ENCODE assay signal across 8 cellular contexts in the genomic region with DNA sequence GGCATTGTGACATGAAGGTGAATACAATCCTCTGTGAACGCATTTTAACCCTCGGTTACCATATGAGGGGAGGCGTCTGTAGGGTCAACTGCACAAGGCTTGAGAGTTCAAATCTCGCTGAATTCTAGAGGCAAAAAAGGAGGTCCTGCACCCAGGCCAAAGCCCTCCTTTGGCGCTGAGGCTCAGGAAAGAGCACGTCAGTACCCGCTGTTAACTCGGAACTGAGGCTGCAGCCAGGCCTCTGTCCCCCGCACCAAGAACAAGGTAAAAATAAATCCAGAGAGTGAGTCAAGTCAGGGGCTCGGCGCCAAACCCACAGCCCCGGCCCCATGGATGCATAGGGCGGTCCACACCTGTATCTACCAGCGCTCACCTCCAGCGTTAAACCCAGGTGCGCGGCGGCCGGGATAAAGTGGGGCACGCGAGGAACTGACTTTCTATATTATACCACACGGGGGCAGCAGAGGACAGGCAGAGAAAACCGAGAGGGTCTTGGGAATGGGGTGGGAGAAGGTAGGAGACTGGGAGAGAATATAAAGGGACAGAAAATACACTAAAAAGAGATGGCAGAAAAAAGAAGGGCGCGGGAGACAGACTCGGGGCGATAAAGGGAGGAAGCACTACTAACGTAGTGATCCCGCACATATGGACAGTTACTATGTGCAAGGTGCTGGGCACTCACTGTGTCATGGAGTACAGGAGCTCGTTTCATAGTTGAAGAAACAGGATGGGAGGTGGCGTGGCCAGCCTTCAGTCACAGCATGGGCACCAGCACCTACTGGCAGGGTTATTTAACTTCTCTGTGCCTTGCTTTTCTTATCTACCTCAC. TPM values are rescaled to one million over a fixed set of nuclear protein-coding genes. Genes with fewer than 3 reads are reported as not detected.
A peak's percentile ranks its signal among the peaks of the same experiment; 100 is the strongest.
DNase-seq lines count a peak whose midpoint lies in the region; ATAC-seq and TF ChIP-seq lines count a peak whose summit lies in the region.

No MANE protein-coding gene starts in this region.

- H3K9me3 Mint-ChIP-seq in activated CD4-positive, alpha-beta T cell treated with anti-CD3 and anti-CD28 coated beads for 36 hours (ENCODE audit: low read depth), result no peaks in the 10 kb centered on the region
- H3K9me3 Mint-ChIP-seq in effector memory CD8-positive, alpha-beta T cell, result no peaks in the 10 kb centered on the region

- H3K27ac Mint-ChIP-seq in activated CD4-positive, alpha-beta T cell treated with anti-CD3 and anti-CD28 coated beads for 36 hours, result no peak overlapping the region
- no peak overlapping the region for H3K27ac Mint-ChIP-seq in effector memory CD8-positive, alpha-beta T cell

- peaks cover 35% of the 10 kb centered on the region for H3K27me3 Mint-ChIP-seq in activated CD4-positive, alpha-beta T cell treated with anti-CD3 and anti-CD28 coated beads for 36 hours
- peaks cover 41 to 57% of the 10 kb centered on the region in 2 donors for H3K27me3 Mint-ChIP-seq in effector memory CD8-positive, alpha-beta T cell

- H3K27ac ChIP-seq in RWPE1, result no peak overlapping the region

- TF ChIP-seq CTCF in RWPE1 (conservative IDR thresholded peaks at IDR 0.05; ENCODE audit: low read depth), result peak; percentile 83
- peak in 1 of 3 donors; percentile 34 for TF ChIP-seq CTCF in lower leg skin (IDR thresholded peaks at IDR 0.05)

- CTCF ChIA-PET in activated CD4-positive, alpha-beta T cell treated with anti-CD3 and anti-CD28 coated beads for 36 hours (lab: Charles Lee), result interaction anchor here (0.6 to 1.3 kb wide), 4 partner anchors 8 to 981 kb away, joined by 3 to 4 read pairs (median 4); no protein-coding TSS in a partner anchor
- CTCF ChIA-PET in RWPE1 (lab: Yijun Ruan, JAX), result interaction anchor here (0.6 to 1.4 kb wide), 6 partner anchors 9 to 821 kb away, joined by 3 to 6 read pairs (median 3); no protein-coding TSS in a partner anchor

- H3K4me3 ChIP-seq in lower leg skin (ENCODE audit: low read depth, poor library complexity, severe bottlenecking), result no peak overlapping the region

- intact Hi-C loops in activated CD4-positive, alpha-beta T cell treated with anti-CD3 and anti-CD28 coated beads for 36 hours (cut with DNase I, micrococcal nuclease), result loop anchor here (1.0 to 5.0 kb wide), 6 partner anchors 237 to 824 kb away; no protein-coding TSS in a partner anchor
- intact Hi-C loops in lower leg skin (cut with DNase I; ENCODE audit: low total_unique reads), result loop anchor here (10.0 kb wide), 1 partner anchor 236 kb away; no protein-coding TSS in a partner anchor

- peaks cover 3% of the 10 kb centered on the region for H3K4me1 Mint-ChIP-seq in activated CD4-positive, alpha-beta T cell treated with anti-CD3 and anti-CD28 coated beads for 36 hours
- H3K4me1 Mint-ChIP-seq in effector memory CD8-positive, alpha-beta T cell (ENCODE audit: low read depth in 2 of 2), result no peaks in the 10 kb centered on the region

- no peak for TF ChIP-seq POLR2A in lower leg skin (IDR thresholded peaks at IDR 0.05)

- DNase-seq in activated CD4-positive, alpha-beta T cell treated with anti-CD3 and anti-CD28 coated beads for 36 hours, result peak; percentile 59
- no peak for DNase-seq in activated CD4-positive, alpha-beta T cell treated with anti-CD3 and anti-CD28 coated beads, Interleukin-2, amount 50 U/mL, for 4 hours
- DNase-seq in RWPE1 (ENCODE audit: low spot score) (peak; percentile 55), myocyte (ENCODE audit: low read depth) (peak; percentile 36), ureter (ENCODE audit: low spot score) (peak; percentile 52), lower leg skin (ENCODE audit: low spot score in 2 of 2) (no peak)
- peak; percentile 14 to 29 (median 22) for DNase-seq in effector memory CD8-positive, alpha-beta T cell

- POLR2A ChIA-PET in activated CD4-positive, alpha-beta T cell treated with anti-CD3 and anti-CD28 coated beads for 36 hours (lab: Charles Lee), result no interaction called here
- POLR2A ChIA-PET in RWPE1 (lab: Yijun Ruan, JAX; ENCODE audit: low non-redundant PET), result no interaction called here

- WGBS in lower leg skin, 2 donors, result 10 to 12% methylated on average over 30 to 31 of the region's 31 CpGs

- H3K4me3 Mint-ChIP-seq in activated CD4-positive, alpha-beta T cell treated with anti-CD3 and anti-CD28 coated beads for 36 hours, result no peak overlapping the region
- H3K4me3 Mint-ChIP-seq in effector memory CD8-positive, alpha-beta T cell, result no peak overlapping the region

- ATAC-seq in activated CD4-positive, alpha-beta T cell treated with anti-CD3 and anti-CD28 coated beads for 36 hours, result peak; percentile 61
- peak; percentile 57 for ATAC-seq in HG03460 (IDR thresholded peaks at IDR 0.05; ENCODE audit: unreplicated experiment)
- ATAC-seq in effector memory CD8-positive, alpha-beta T cell (replicated peaks), result no peak

- H3K36me3 Mint-ChIP-seq in activated CD4-positive, alpha-beta T cell treated with anti-CD3 and anti-CD28 coated beads for 36 hours (ENCODE audit: low read depth), result no peaks in the 10 kb centered on the region
- H3K36me3 Mint-ChIP-seq in effector memory CD8-positive, alpha-beta T cell (ENCODE audit: insufficient read depth), result no peaks in the 10 kb centered on the region

RNA-seq across cellular contexts. Expression of a gene that starts 54.9 kb away (rescaled TPM):
- total RNA-seq in activated CD4-positive, alpha-beta T cell treated with anti-CD3 and anti-CD28 coated beads for 36 hours, result not detected
- total RNA-seq in myocyte (0.21 and 0.43 TPM in 2 replicates), ureter (not detected), lower leg skin (under 1 TPM in 1 of 4 donors, not detected in 3; 0.23 TPM)
- polyA plus RNA-seq in myocyte (2012), result not detected

Comparison
In these comparisons a context has a peak if more than half of its experiments do, and no peak if none do; other contexts are left out.
1. DNase-seq: peak in activated CD4-positive, alpha-beta T cell treated with anti-CD3 and anti-CD28 coated beads for 36 hours (single experiment), RWPE1 (single experiment), effector memory CD8-positive, alpha-beta T cell (3 of 3), myocyte (single experiment) and ureter (single experiment); none in activated CD4-positive, alpha-beta T cell treated with anti-CD3 and anti-CD28 coated beads, Interleukin-2, amount 50 U/mL, for 4 hours (0 of 2) and lower leg skin (0 of 2).